10 cellular contexts compared by ENCODE assay signal in the genomic region with DNA sequence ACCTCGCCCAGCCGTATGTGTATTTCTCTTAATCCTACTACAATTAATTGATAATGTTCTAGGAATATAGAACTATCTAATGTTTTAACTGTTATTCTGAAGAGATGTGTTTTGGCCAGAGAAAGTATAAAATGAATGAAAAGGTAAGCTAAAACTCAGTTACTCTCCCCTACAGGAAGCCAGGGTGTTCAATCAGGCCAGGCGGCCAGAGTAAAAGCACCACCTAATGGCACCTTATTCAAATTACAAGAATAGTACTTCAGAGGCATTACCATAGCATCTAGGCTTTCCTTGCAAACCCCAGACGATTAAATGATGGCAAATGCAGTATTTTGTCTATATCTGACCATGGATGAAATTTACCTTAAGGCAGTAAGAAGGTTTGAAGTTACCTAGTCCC. TPM values are rescaled to one million over a fixed set of nuclear protein-coding genes. Genes with fewer than 3 reads are reported as not detected.
DNase-seq lines count a peak whose midpoint lies in the region; ATAC-seq and TF ChIP-seq lines count a peak whose summit lies in the region.
"Had no signal": no experiment of that assay in that cellular context is flagged by ENCODE, and none has a peak within 500 bp of the region (broad histone marks: within the 10 kb centered on the region; RNA-seq: fewer than 3 reads in every experiment).

No MANE protein-coding gene starts in this region.

- H3K27ac Mint-ChIP-seq in chondrocyte (ENCODE audit: unreplicated experiment) (no peak overlapping the region), nephron progenitor cell (no peak overlapping the region)

- no peaks in the 10 kb centered on the region for H3K36me3 Mint-ChIP-seq in chondrocyte (ENCODE audit: low read depth)
- peaks cover 5% of the 10 kb centered on the region for H3K36me3 Mint-ChIP-seq in nephron progenitor cell (ENCODE audit: low read depth)

- no peaks in the 10 kb centered on the region for H3K4me1 ChIP-seq in cardiac muscle cell (ENCODE audit: low read depth)

- no peak overlapping the region for H3K27ac ChIP-seq in cardiac muscle cell

- intact Hi-C loops in cardiac septum (cut with DNase I): no loop called here

- TF ChIP-seq CTCF in cardiac muscle cell (IDR thresholded peaks at IDR 0.05; ENCODE audit: low read depth, low read length) (peak; percentile 31), chondrocyte (IDR thresholded peaks at IDR 0.05) (peak; percentile 56), nephron progenitor cell (IDR thresholded peaks at IDR 0.05) (no peak)

- no peak overlapping the region for H3K4me3 ChIP-seq in cardiac muscle cell

- DNase-seq in cardiac muscle cell (ENCODE audit: low read depth in 1 of 2, low spot score in 1 of 2) (peak in 1 of 2 donors; percentile 31), cardiac septum (ENCODE audit: low spot score) (no peak), NCI-H526 treated with DMSO at 0.1 percent for 48 hours (lab: John Stamatoyannopoulos, UW) (peak; percentile 14), chondrocyte (ENCODE audit: low spot score) (no peak), SW480 (ENCODE audit: low spot score) (no peak), activated T-cell treated with anti-CD3 and anti-CD28 coated beads for 4 hours (no peak), nephron progenitor cell (no peak)
- DNase-seq: activated CD4-positive, CD25-positive, alpha-beta regulatory T cell treated with anti-CD3 and anti-CD28 coated beads, Interleukin-2, amount 50 U/mL, for 72 hours; retina had no signal

- H3K27me3 Mint-ChIP-seq in chondrocyte (ENCODE audit: low read depth) (no peaks in the 10 kb centered on the region), nephron progenitor cell (ENCODE audit: low read depth, poor library complexity) (no peaks in the 10 kb centered on the region)

- peaks cover 5% of the 10 kb centered on the region for H3K9me3 Mint-ChIP-seq in chondrocyte (ENCODE audit: low read depth)
- H3K9me3 Mint-ChIP-seq in nephron progenitor cell: peaks cover 9% of the 10 kb centered on the region

- H3K4me3 Mint-ChIP-seq in chondrocyte (ENCODE audit: unreplicated experiment) (no peak overlapping the region), nephron progenitor cell (no peak overlapping the region)

- no peaks in the 10 kb centered on the region for H3K9me3 ChIP-seq in cardiac muscle cell (ENCODE audit: low read depth)

- H3K4me1 Mint-ChIP-seq in chondrocyte (ENCODE audit: low read depth): no peaks in the 10 kb centered on the region
- H3K4me1 Mint-ChIP-seq in nephron progenitor cell: no peaks in the 10 kb centered on the region

- H3K27me3 ChIP-seq in cardiac muscle cell: no peaks in the 10 kb centered on the region

- ATAC-seq in HG03025 (IDR thresholded peaks at IDR 0.05; ENCODE audit: low FRiP score, unreplicated experiment): no peak

- H3K36me3 ChIP-seq in cardiac muscle cell: no peaks in the 10 kb centered on the region

RNA-seq across cellular contexts. Expression of a gene that starts 10.4 kb away (rescaled TPM):
- 1.7 and 3.4 TPM in 2 replicates for total RNA-seq in cardiac muscle cell
- 3.1 and 6.9 TPM in 2 replicates for polyA plus RNA-seq in cardiac muscle cell
- total RNA-seq in cardiac septum: 0.51 TPM
- 6.1 to 7.7 TPM (median 7.4 TPM) in 3 replicates for total RNA-seq in chondrocyte
